In the genomic region with DNA sequence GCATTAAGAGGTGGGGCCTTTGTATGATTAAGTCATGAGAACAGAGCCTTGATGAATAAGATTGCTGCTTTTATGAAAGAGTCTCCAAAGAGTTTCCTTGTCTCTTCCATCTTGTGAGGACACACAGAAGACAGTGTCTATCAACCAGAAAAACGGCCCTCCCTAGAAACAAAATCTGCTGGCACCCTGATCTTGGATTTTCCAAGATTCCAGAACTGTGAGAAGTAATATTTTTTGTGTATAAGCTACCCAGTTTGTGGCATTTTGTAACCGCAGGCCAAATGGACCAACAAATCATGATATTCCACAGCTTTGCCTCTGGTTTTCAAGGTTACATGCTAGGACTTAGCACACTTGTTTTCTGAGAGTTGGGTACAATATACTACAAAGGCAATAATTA, we compare ENCODE assay signal across 27 cellular contexts.
DNase-seq lines count a peak whose midpoint lies in the region.
"Had no signal": no experiment of that assay in that cellular context is flagged by ENCODE, and none has a peak within 500 bp of the region (broad histone marks: within the 10 kb centered on the region; RNA-seq: fewer than 3 reads in every experiment).

No MANE protein-coding gene starts in this region.

- no peaks in the 10 kb centered on the region for H3K4me1 ChIP-seq in trophoblast cell (ENCODE audit: control insufficient read depth in 1 of 2, insufficient read depth in 2 of 2, low read length in 2 of 2)
- H3K4me1 ChIP-seq: A549, BE2C, Caco-2 had no signal

- H4K91ac ChIP-seq in trophoblast cell (ENCODE audit: low read depth, low read length) = no peak overlapping the region

- WGBS in trophoblast cell (ENCODE audit: extremely low coverage, insufficient coverage, insufficient read length) = no CpG with 5 or more reads among the region's 2 CpGs

- H4K12ac ChIP-seq in trophoblast cell (ENCODE audit: low read depth, low read length) = no peak overlapping the region

- peak; percentile 68 to 75 for DNase-seq in trophoblast cell
- DNase-seq in activated CD4-positive, alpha-beta T cell treated with anti-CD3 and anti-CD28 coated beads for 1 hour = no peak
- DNase-seq: 8988T; ACHN; AML-193; BE2C; C1 segment of cervical spinal cord; Caco-2; Calu3; CD4-positive, alpha-beta memory T cell; CD4-positive, alpha-beta T cell; CD4-positive, CD25-positive, alpha-beta regulatory T cell; CD8-positive, alpha-beta memory T cell; CD8-positive, alpha-beta T cell; COR-L47; DMS 273 treated with DMSO at 0.1 percent for 48 hours; DMS153; DMS53; DMS79; DMS79 treated with DMSO at 0.1 percent for 48 hours; DND-41; EL had no signal

- no peak overlapping the region for H3K27ac ChIP-seq in trophoblast cell (ENCODE audit: low read depth, low read length)
- H3K27ac ChIP-seq: 22Rv1; A549; BLaER1; BLaER1 treated with 17β-estradiol and CSF1 and Interleukin-3, amounts not matched to agents 10 nM and 100 nM; C4-2B had no signal

- no peak overlapping the region for H2AFZ ChIP-seq in trophoblast cell (ENCODE audit: insufficient read depth, low read length, poor library complexity)

- no peak overlapping the region for H3K14ac ChIP-seq in trophoblast cell (ENCODE audit: low read length)

- H2BK5ac ChIP-seq in trophoblast cell (ENCODE audit: low read depth, low read length, poor library complexity) = no peak overlapping the region

- no peak overlapping the region for H3K18ac ChIP-seq in trophoblast cell (ENCODE audit: low read length)

- no peak overlapping the region for H3K4me3 ChIP-seq in trophoblast cell (ENCODE audit: low read depth, low read length)
- H3K4me3 ChIP-seq: A549; BLaER1; BLaER1 treated with 17β-estradiol and CSF1 and Interleukin-3, amounts not matched to agents 10 nM and 100 nM had no signal

- no peak overlapping the region for H2AK5ac ChIP-seq in trophoblast cell (ENCODE audit: low read length)

- no peak overlapping the region for H2BK120ac ChIP-seq in trophoblast cell (ENCODE audit: insufficient read depth, low read length, poor library complexity)

- no peak overlapping the region for H2BK12ac ChIP-seq in trophoblast cell (ENCODE audit: low read length)

- no peak overlapping the region for H3K9ac ChIP-seq in trophoblast cell (ENCODE audit: low read length)
- H3K9ac ChIP-seq: BLaER1; BLaER1 treated with 17β-estradiol and CSF1 and Interleukin-3, amounts not matched to agents 10 nM and 100 nM had no signal

- H3K27me3 ChIP-seq in trophoblast cell (ENCODE audit: insufficient read depth, low read length) = no peaks in the 10 kb centered on the region
- H3K27me3 ChIP-seq: BE2C; BLaER1; BLaER1 treated with 17β-estradiol and CSF1 and Interleukin-3, amounts not matched to agents 10 nM and 100 nM had no signal

- H4K8ac ChIP-seq in trophoblast cell (ENCODE audit: low read depth, low read length) = no peak overlapping the region

- H3K9me3 ChIP-seq in trophoblast cell (ENCODE audit: insufficient read depth, low read depth, low read length) = no peaks in the 10 kb centered on the region
- H3K9me3 ChIP-seq: BE2C; BLaER1; BLaER1 treated with 17β-estradiol and CSF1 and Interleukin-3, amounts not matched to agents 10 nM and 100 nM; Caco-2 had no signal

- no peak overlapping the region for H3K23ac ChIP-seq in trophoblast cell (ENCODE audit: low read length)

- H3K4me2 ChIP-seq in trophoblast cell (ENCODE audit: low read length) = no peak overlapping the region
- H3K4me2 ChIP-seq: A549; BLaER1; BLaER1 treated with 17β-estradiol and CSF1 and Interleukin-3, amounts not matched to agents 10 nM and 100 nM had no signal

- no peaks in the 10 kb centered on the region for H3K79me1 ChIP-seq in trophoblast cell (ENCODE audit: low read length)

- no peaks in the 10 kb centered on the region for H3K36me3 ChIP-seq in trophoblast cell (ENCODE audit: control insufficient read depth in 1 of 2, insufficient read depth in 2 of 2, low read length in 2 of 2)
- H3K36me3 ChIP-seq: BE2C; BLaER1; BLaER1 treated with 17β-estradiol and CSF1 and Interleukin-3, amounts not matched to agents 10 nM and 100 nM had no signal

- no peaks in the 10 kb centered on the region for H3K79me2 ChIP-seq in trophoblast cell (ENCODE audit: control insufficient read depth, insufficient read depth, low read length, poor library complexity)

- no peak overlapping the region for H3K4ac ChIP-seq in trophoblast cell (ENCODE audit: low read depth, low read length)
